ENCODE assay signal across 8 cellular contexts in genomic region chr19:52699555-52699954, GRCh38. TPM values are rescaled to one million over a fixed set of nuclear protein-coding genes. Genes with fewer than 3 reads are reported as not detected.
DNase-seq lines count a peak whose midpoint lies in the region; ATAC-seq, FAIRE-seq and TF ChIP-seq lines count a peak whose summit lies in the region.
"Not testable (repeated sequence)": the region's sequence is repeated elsewhere in the genome, so short reads cannot be mapped to it uniquely, and the experiment has no call there.

No MANE protein-coding gene starts in this region.

- WGBS in H9 (ENCODE audit: extremely low coverage, insufficient read length, low lambda C conversion rate) = no CpG with 5 or more reads among the region's 5 CpGs
- WGBS in K562 (ENCODE audit: insufficient coverage, low coverage, missing lambda C conversion rate) = 91% methylated on average over 4 of the region's 5 CpGs
- 84% methylated on average over 5 of the region's 5 CpGs; no CpG with 5 or more reads in 1 of the 2 donors for WGBS in transverse colon (ENCODE audit: low coverage in 1 of 2), 2 donors

- not testable (repeated sequence) for H3K4me2 ChIP-seq in H9 (ENCODE audit: insufficient read depth, insufficient read length, low read length); K562 (ENCODE audit: insufficient read depth, low read length); parathyroid adenoma (ENCODE audit: low read length)

- not testable (repeated sequence) for H2BK12ac ChIP-seq in H9 (ENCODE audit: insufficient read length, low read depth, low read length)

- not testable (repeated sequence) for TF ChIP-seq EP300 in K562 (IDR thresholded peaks at IDR 0.05; ENCODE audit: low read length); transverse colon (IDR thresholded peaks at IDR 0.05; ENCODE audit: low read depth)

- intact Hi-C loops in K562 (cut with micrococcal nuclease) = loop anchor here (10.0 kb wide), 1 partner anchor 175 kb away; the partner anchor contains the start of gene ZNF808
- intact Hi-C loops in kidney (cut with DNase I); transverse colon (cut with DNase I; ENCODE audit: low total_unique reads): not testable (repeated sequence)

- not testable (repeated sequence) for H3K36me3 ChIP-seq in K562 (ENCODE audit: control insufficient read depth, insufficient read depth, low read length); kidney (ENCODE audit: control insufficient read depth in 1 of 2, insufficient read depth in 2 of 2, low read length in 2 of 2); parathyroid adenoma (ENCODE audit: control insufficient read depth, insufficient read depth, low read length); transverse colon

- H3K4me3 Mint-ChIP-seq in H9 = peak overlapping the region in 1 of 2 experiments; percentile 15; a peak in 1 of 5 replicates

- not testable (repeated sequence) for H3K56ac ChIP-seq in H9 (ENCODE audit: insufficient read length, low read depth, low read length)

- H3K79me1 ChIP-seq in H9 (ENCODE audit: insufficient read depth, low read depth, low read length, poor library complexity, severe bottlenecking) = not testable (repeated sequence)

- H2BK20ac ChIP-seq in H9 (ENCODE audit: low read depth, low read length, poor library complexity, severe bottlenecking) = not testable (repeated sequence)

- H3K9me3 ChIP-seq in H9 (ENCODE audit: control insufficient read depth, low read depth, low read length); K562 (replicated peaks; ENCODE audit: control insufficient read depth, insufficient read depth, low read depth, low read length); kidney (ENCODE audit: control insufficient read depth in 1 of 2, low read length in 2 of 2); parathyroid adenoma (ENCODE audit: control insufficient read depth, low read length): not testable (repeated sequence)
- H3K9me3 ChIP-seq in transverse colon = peaks cover 8 to 13% of the 10 kb centered on the region in 2 donors

- H3K9ac ChIP-seq in H9 (ENCODE audit: extremely low read depth, insufficient read length, low read length); K562 (ENCODE audit: insufficient read depth in 1 of 2, low read depth in 2 of 2, low read length in 2 of 2); kidney (ENCODE audit: low read length in 2 of 2); parathyroid adenoma: not testable (repeated sequence)

- TF ChIP-seq RAD21 in K562 (CRISPR knock-in tag; conservative IDR thresholded peaks at IDR 0.05 in 1 of 2, IDR thresholded peaks at IDR 0.05 in 1 of 2) = peak in 1 of 2 experiments; percentile 42; a peak in 2 of 4 replicates

- not testable (repeated sequence) for H3K23ac ChIP-seq in H9 (ENCODE audit: insufficient read length, low read depth, low read length)

- H3K27ac ChIP-seq in H9 (ENCODE audit: insufficient read length, low read depth, low read length); K562 (ENCODE audit: extremely low read depth, low read depth, low read length); kidney (ENCODE audit: low read depth in 2 of 2, low read length in 2 of 2); parathyroid adenoma; transverse colon: not testable (repeated sequence)

- ATAC-seq in K562 = peak; percentile 67; the same call in 2 of the 3 replicates

- TF ChIP-seq CTCF in H9 (conservative IDR thresholded peaks at IDR 0.05) (peak; percentile 62), K562 (IDR thresholded peaks at IDR 0.05 in 2 of 3, conservative IDR thresholded peaks at IDR 0.05 in 1 of 3; ENCODE audit: insufficient read depth in 2 of 3, low read depth in 1 of 3, low read length in 3 of 3) (peak in 1 of 3 experiments; percentile 21; a peak in 2 of 6 replicates), kidney (IDR thresholded peaks at IDR 0.05; ENCODE audit: borderline replicate concordance, extremely low read depth, insufficient read depth) (peak; percentile 17), parathyroid adenoma (IDR thresholded peaks at IDR 0.05) (peak; percentile 11)
- TF ChIP-seq CTCF in transverse colon (IDR thresholded peaks at IDR 0.05) = not testable (repeated sequence)

- in situ Hi-C loops in K562 (cut with MboI); transverse colon (cut with MboI; ENCODE audit: low pct_ligation_motif_present in 1 of 4, low pct_unique_long_range_greater_than_20kb in 1 of 4, low sequenced_read_pairs in 3 of 4): not testable (repeated sequence)

- H4K91ac ChIP-seq in H9 (ENCODE audit: insufficient read length, low read depth, low read length) = not testable (repeated sequence)

- not testable (repeated sequence) for H2BK120ac ChIP-seq in H9 (ENCODE audit: low read depth, low read length, poor library complexity, severe bottlenecking)

- H3K4me3 ChIP-seq in K562; kidney (ENCODE audit: low read length in 2 of 2); parathyroid adenoma (ENCODE audit: low read depth, low read length); transverse colon: not testable (repeated sequence)

- H3K4me1 Mint-ChIP-seq in H9 = peaks cover 7 to 22% of the 10 kb centered on the region in 2 experiments; a peak in 3 of 4 replicates

- H3K79me2 ChIP-seq in H9 (ENCODE audit: insufficient read depth, low read length); K562 (ENCODE audit: control insufficient read depth, insufficient read depth, low read length); parathyroid adenoma: not testable (repeated sequence)

- H2BK5ac ChIP-seq in H9 (ENCODE audit: insufficient read length, low read length) = not testable (repeated sequence)

- not testable (repeated sequence) for FAIRE-seq in K562 (lab: Jason Lieb, UNC); kidney (lab: Jason Lieb, UNC)

- not testable (repeated sequence) for H4K5ac ChIP-seq in H9 (ENCODE audit: insufficient read length, low read depth, low read length)

- not testable (repeated sequence) for H4K20me1 ChIP-seq in H9 (ENCODE audit: control insufficient read depth, insufficient read depth, insufficient read length); K562 (replicated peaks; ENCODE audit: control insufficient read depth, insufficient read depth, low read length)

- H4K8ac ChIP-seq in H9 (replicated peaks; ENCODE audit: insufficient read length, low read depth, low read length) = not testable (repeated sequence)

- not testable (repeated sequence) for H3K9me1 ChIP-seq in K562 (ENCODE audit: control insufficient read depth, insufficient read depth, low read length)

- H3K27me3 ChIP-seq in H9 (ENCODE audit: insufficient read depth, low read length); K562 (ENCODE audit: control insufficient read depth in 2 of 2, insufficient read depth in 2 of 2, low read length in 2 of 2); parathyroid adenoma (ENCODE audit: control insufficient read depth, insufficient read depth, low read length); transverse colon: not testable (repeated sequence)

- not testable (repeated sequence) for H3K18ac ChIP-seq in H9 (ENCODE audit: insufficient read length, low read depth, low read length)

- not testable (repeated sequence) for H3K4me1 ChIP-seq in H9 (ENCODE audit: insufficient read depth, low read length); K562 (replicated peaks in 1 of 2; ENCODE audit: control insufficient read depth in 2 of 2, insufficient read depth in 2 of 2, low read length in 2 of 2); kidney (ENCODE audit: control insufficient read depth in 1 of 2, insufficient read depth in 1 of 2, low read depth in 1 of 2, low read length in 2 of 2); parathyroid adenoma; transverse colon

- BruUV-seq in K562 (replicated peaks; lab: Mats Ljungman, UMichigan) = not testable (repeated sequence)

- peaks cover 8 to 11% (median 9%) of the 10 kb centered on the region in 3 experiments for H3K36me3 Mint-ChIP-seq in H9 (ENCODE audit: insufficient read depth in 1 of 3, low read depth in 3 of 3)

- not testable (repeated sequence) for H2AK5ac ChIP-seq in H9 (ENCODE audit: insufficient read length, low read length)

- not testable (repeated sequence) for H3K27ac Mint-ChIP-seq in H9

- CTCF ChIA-PET in K562 (lab: Yijun Ruan, JAX; ENCODE audit: low intra/inter-chr PET ratio) = not testable (repeated sequence)

- not testable (repeated sequence) for H2AFZ ChIP-seq in H9 (ENCODE audit: low read length); K562 (ENCODE audit: low read depth, low read length); parathyroid adenoma

- H3K23me2 ChIP-seq in H9 (ENCODE audit: insufficient read length, low read depth, low read length, poor library complexity, severe bottlenecking) = not testable (repeated sequence)

- not testable (repeated sequence) for H3K27me3 Mint-ChIP-seq in H9 (ENCODE audit: low read depth)

- TF ChIP-seq POLR2A in K562 (conservative IDR thresholded peaks at IDR 0.05); transverse colon (IDR thresholded peaks at IDR 0.05): not testable (repeated sequence)

- H3T11ph ChIP-seq in H9 (ENCODE audit: low read length) = not testable (repeated sequence)

- DNase-seq in Ammon's horn (ENCODE audit: low spot score) (peak; percentile 16), H9 (peak; percentile 47), OCI-M1 (lab: John Stamatoyannopoulos, UW) (peak; percentile 36), K562 (ENCODE audit: extremely low read depth in 1 of 4, low spot score in 3 of 4) (peak in 1 of 4 experiments; percentile 42), globus pallidus (ENCODE audit: low spot score) (peak; percentile 18), transverse colon (peak; percentile 22)
- not testable (repeated sequence) for DNase-seq in kidney

- H3K4ac ChIP-seq in H9 (ENCODE audit: low read depth, low read length) = not testable (repeated sequence)

- POLR2A ChIA-PET in K562 (lab: Yijun Ruan, JAX) = interaction anchor here (1.0 kb wide), 1 partner anchor 11 kb away, joined by 4 read pairs; no protein-coding TSS in a partner anchor

- H2BK15ac ChIP-seq in H9 (ENCODE audit: low read depth, low read length) = not testable (repeated sequence)

- H3K14ac ChIP-seq in H9 (ENCODE audit: insufficient read depth, low read length) = not testable (repeated sequence)

- H3K9me3 Mint-ChIP-seq in H9 = not testable (repeated sequence)

RNA-seq across cellular contexts. Expression of gene ZNF611, which starts 35.3 kb away (rescaled TPM):
- total RNA-seq in H9 (2021) (25.1 and 25.6 TPM in 2 replicates), K562 (2014; rRNA removed) (8.8 and 12.7 TPM in 2 replicates), K562 (2014; rRNA removed; fragmentation: Illumina TruSeq; extraction: Trizol) (19.0 and 19.3 TPM in 2 replicates), K562 (2015; rRNA removed; fragmentation: Illumina TruSeq; extraction: Trizol) (15.2 and 18.6 TPM in 2 replicates), K562 (2021) (24.1 and 29.6 TPM in 2 replicates), kidney (42.7 TPM), transverse colon (10 to 100 TPM in 3 of 4 donors, 1 to 10 TPM in 1; 8.2 to 45.0 (median 15.0) TPM)
- total RNA-seq in K562 (2011; cell fraction: chromatin; rRNA removed; ENCODE audit: low replicate concordance) = 60.0 and 88.6 TPM in 2 replicates
- total RNA-seq in K562 (2011; cell fraction: nucleolus; rRNA removed) = 33.5 and 37.6 TPM in 2 replicates
- 52.8 and 67.6 TPM in 2 replicates for total RNA-seq in K562 (2011; cell fraction: nucleoplasm; rRNA removed)
- polyA plus RNA-seq in K562 (2011; rRNA removed) (9.7 and 12.8 TPM in 2 replicates), K562 (2014; fragmentation: Illumina TruSeq; extraction: Trizol) (15.0 and 19.0 TPM in 2 replicates), K562 (2014; fragmentation: Nextera tagmentation; extraction: Ambion mirVana) (1 to 10 TPM; 3.7 to 4.3 TPM), K562 (2014; rRNA removed) (9.3 and 12.1 TPM in 2 replicates), kidney (ENCODE audit: insufficient read depth, low read depth, low replicate concordance) (3.6 TPM)
- polyA plus RNA-seq in K562 (2011; cell fraction: cytosol; rRNA removed) = 3.4 and 5.4 TPM in 2 replicates
- 12.2 and 14.2 TPM in 2 replicates for polyA plus RNA-seq in K562 (2011; cell fraction: nucleus; rRNA removed)
- polyA plus RNA-seq in K562 (2012) = 11.9 and 22.7 TPM in 2 replicates
- 32.7 and 36.5 TPM in 2 replicates for polyA minus RNA-seq in K562 (2011; rRNA and poly(A)+ RNA removed)
- 13.7 and 14.7 TPM in 2 replicates for polyA minus RNA-seq in K562 (2011; cell fraction: cytosol; rRNA and poly(A)+ RNA removed)
- 11.3 and 16.3 TPM in 2 replicates for polyA minus RNA-seq in K562 (2011; cell fraction: nucleus; rRNA and poly(A)+ RNA removed)
